Comparison of ENCODE assay signal across 8 cellular contexts in the genomic region with DNA sequence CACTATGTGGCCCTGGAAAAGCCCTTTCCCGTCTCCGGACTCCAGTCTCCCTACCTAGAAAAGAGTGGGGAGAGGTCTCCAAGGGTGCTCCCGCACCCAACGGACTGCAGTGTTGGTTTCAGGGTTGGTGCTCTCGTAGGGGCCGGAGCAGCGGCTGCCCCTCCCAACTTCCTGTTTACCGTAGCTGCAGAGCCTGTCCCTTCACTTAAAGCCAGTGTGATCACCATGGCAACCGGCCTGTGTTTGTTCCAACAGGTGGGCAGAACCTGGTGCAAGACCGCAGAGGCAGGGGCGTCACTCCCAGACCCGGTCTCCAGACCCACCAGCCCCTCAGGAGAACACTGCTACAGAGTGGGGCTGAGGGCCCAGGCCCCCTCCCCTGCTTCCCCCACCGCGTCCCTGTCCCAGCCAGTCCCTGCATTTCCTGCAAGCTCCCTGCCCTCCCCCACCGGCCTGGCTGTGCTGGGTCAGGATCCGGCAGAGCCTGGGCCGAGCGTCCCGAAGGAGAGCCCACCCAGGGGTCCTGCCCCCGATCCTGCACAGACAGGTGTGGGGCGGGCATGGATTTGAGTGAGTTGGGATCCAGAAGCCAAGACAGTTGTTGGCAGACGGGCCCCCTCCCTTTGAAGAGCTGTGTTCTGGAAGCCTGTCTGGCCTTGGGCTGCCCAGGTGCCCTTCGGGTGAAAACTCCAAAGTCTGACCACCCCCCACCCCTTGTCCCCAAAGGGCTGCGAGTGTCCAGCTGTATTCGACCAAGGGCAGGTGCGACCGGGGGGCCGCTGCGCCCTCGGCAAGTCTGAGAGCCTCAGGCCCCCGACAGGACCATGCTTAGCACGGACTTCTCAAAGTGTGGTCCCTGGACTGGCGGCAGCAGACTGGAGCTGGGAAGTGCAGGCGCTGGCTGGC. TPM values are rescaled to one million over a fixed set of nuclear protein-coding genes. Genes with fewer than 3 reads are reported as not detected.
DNase-seq lines count a peak whose midpoint lies in the region; ATAC-seq and TF ChIP-seq lines count a peak whose summit lies in the region.

No MANE protein-coding gene starts in this region.

- peaks cover 48% of the 10 kb centered on the region for H3K27me3 ChIP-seq in HUES48 (ENCODE audit: control insufficient read depth, insufficient read depth, low read length)
- peaks cover 0 to 54% (median 31%) of the 10 kb centered on the region in 45 donors for H3K27me3 ChIP-seq in dorsolateral prefrontal cortex
- peaks cover 42% of the 10 kb centered on the region for H3K27me3 ChIP-seq in lower lobe of right lung (ENCODE audit: low read depth)
- peaks cover 55% of the 10 kb centered on the region for H3K27me3 ChIP-seq in upper lobe of right lung

- H3K4me3 ChIP-seq in HUES48 (ENCODE audit: low read depth, low read length), result peak overlapping the region; percentile 54
- peak overlapping the region in 42 of 59 donors; percentile 2 to 70 (median 23) for H3K4me3 ChIP-seq in dorsolateral prefrontal cortex
- H3K4me3 ChIP-seq in lower lobe of right lung, result peak overlapping the region; percentile 54
- H3K4me3 ChIP-seq in upper lobe of right lung, result peak overlapping the region; percentile 36

- H3K27ac Mint-ChIP-seq in activated CD4-positive, alpha-beta T cell treated with anti-CD3 and anti-CD28 coated beads for 36 hours, result no peak overlapping the region

- peaks cover 15% of the 10 kb centered on the region for H3K4me1 Mint-ChIP-seq in activated CD4-positive, alpha-beta T cell treated with anti-CD3 and anti-CD28 coated beads for 36 hours

- no peak overlapping the region for H3K4me3 Mint-ChIP-seq in activated CD4-positive, alpha-beta T cell treated with anti-CD3 and anti-CD28 coated beads for 36 hours

- POLR2A ChIA-PET in activated CD4-positive, alpha-beta T cell treated with anti-CD3 and anti-CD28 coated beads for 36 hours (lab: Charles Lee), result interaction anchor here (0.8 kb wide), 1 partner anchor 20 kb away, joined by 3 read pairs; no protein-coding TSS in a partner anchor

- TF ChIP-seq CTCF in dorsolateral prefrontal cortex (IDR thresholded peaks at IDR 0.05 in 54 of 56, conservative IDR thresholded peaks at IDR 0.05 in 2 of 56; ENCODE audit: low read depth in 1 of 56, partially characterized antibody in 56 of 56) (no peak), lower lobe of right lung (IDR thresholded peaks at IDR 0.05) (no peak), upper lobe of right lung (IDR thresholded peaks at IDR 0.05) (no peak)

- no peaks in the 10 kb centered on the region for H3K9me3 ChIP-seq in HUES48 (ENCODE audit: control insufficient read depth, insufficient read depth, low read length)
- H3K9me3 ChIP-seq in lower lobe of right lung, result no peaks in the 10 kb centered on the region
- H3K9me3 ChIP-seq in upper lobe of right lung, result no peaks in the 10 kb centered on the region

- no peak overlapping the region for H3K9ac ChIP-seq in HUES48 (ENCODE audit: low read depth, low read length)

- H3K9me3 Mint-ChIP-seq in activated CD4-positive, alpha-beta T cell treated with anti-CD3 and anti-CD28 coated beads for 36 hours (ENCODE audit: low read depth), result no peaks in the 10 kb centered on the region

- DNase-seq in activated CD4-positive, alpha-beta T cell treated with anti-CD3 and anti-CD28 coated beads for 36 hours, result peak; percentile 58
- no peak for DNase-seq in activated CD4-positive, alpha-beta T cell treated with anti-CD3 and anti-CD28 coated beads, Interleukin-2, amount 50 U/mL, for 4 hours
- DNase-seq in SK-N-DZ (ENCODE audit: low spot score) (peak; percentile 69), dorsolateral prefrontal cortex (peak in 2 of 10 donors; percentile 66 to 68), lower lobe of right lung (peak; percentile 89), upper lobe of right lung (peak; percentile 80), midbrain (lab: John Stamatoyannopoulos, UW) (no peak)

- H3K36me3 Mint-ChIP-seq in activated CD4-positive, alpha-beta T cell treated with anti-CD3 and anti-CD28 coated beads for 36 hours (ENCODE audit: low read depth), result no peaks in the 10 kb centered on the region

- intact Hi-C loops in activated CD4-positive, alpha-beta T cell treated with anti-CD3 and anti-CD28 coated beads for 36 hours (cut with DNase I, micrococcal nuclease), result no loop called here
- intact Hi-C loops in dorsolateral prefrontal cortex (cut with DNase I), result no loop called here
- intact Hi-C loops in lower lobe of right lung (cut with DNase I), result no loop called here
- intact Hi-C loops in upper lobe of right lung (cut with DNase I), result no loop called here

- H3K27me3 Mint-ChIP-seq in activated CD4-positive, alpha-beta T cell treated with anti-CD3 and anti-CD28 coated beads for 36 hours, result peaks cover 23% of the 10 kb centered on the region

- peak; percentile 19 for ATAC-seq in activated CD4-positive, alpha-beta T cell treated with anti-CD3 and anti-CD28 coated beads for 36 hours
- ATAC-seq in lower lobe of right lung, result peak; percentile 75 to 78
- ATAC-seq in upper lobe of right lung, result peak; percentile 55

- H3K27ac ChIP-seq in HUES48 (ENCODE audit: low read depth, low read length), result peak overlapping the region; percentile 88
- H3K27ac ChIP-seq in dorsolateral prefrontal cortex, result peak overlapping the region in 11 of 59 donors; percentile 6 to 76 (median 31)
- peak overlapping the region; percentile 79 for H3K27ac ChIP-seq in lower lobe of right lung
- peak overlapping the region; percentile 58 for H3K27ac ChIP-seq in upper lobe of right lung

- H3K4me1 ChIP-seq in HUES48 (ENCODE audit: control insufficient read depth, insufficient read depth, low read length) (peaks cover 11% of the 10 kb centered on the region; the same call in 1 of the 2 replicates), lower lobe of right lung (peaks cover 34% of the 10 kb centered on the region), upper lobe of right lung (peaks cover 32% of the 10 kb centered on the region)

- CTCF ChIA-PET in activated CD4-positive, alpha-beta T cell treated with anti-CD3 and anti-CD28 coated beads for 36 hours (lab: Charles Lee), result interaction anchor here (0.8 to 1.4 kb wide), 3 partner anchors 14 to 33 kb away, joined by 3 to 6 read pairs (median 3); no protein-coding TSS in a partner anchor

- H3K36me3 ChIP-seq in HUES48 (ENCODE audit: control insufficient read depth, insufficient read depth, low read length), result no peaks in the 10 kb centered on the region
- no peaks in the 10 kb centered on the region for H3K36me3 ChIP-seq in lower lobe of right lung
- no peaks in the 10 kb centered on the region for H3K36me3 ChIP-seq in upper lobe of right lung

RNA-seq across cellular contexts. Expression of a gene that starts 1.5 kb away (rescaled TPM):
- total RNA-seq in activated CD4-positive, alpha-beta T cell treated with anti-CD3 and anti-CD28 coated beads for 36 hours, result 1 to 10 TPM in 1 of 2 experiments, under 1 TPM in 1; 0.57 to 1.0 TPM
- polyA plus RNA-seq in SK-N-DZ (2014; cell fraction: cytosol; rRNA removed), result 0.51 and 1.2 TPM in 2 replicates
- polyA plus RNA-seq in SK-N-DZ (2014; cell fraction: nucleus; rRNA removed), result 7.5 and 9.9 TPM in 2 replicates
- total RNA-seq in dorsolateral prefrontal cortex, result 100 to 1,000 TPM in 100 of 120 experiments, 10 to 100 TPM in 20; 24.1 to 289 (median 137) TPM
- 8.4 TPM for total RNA-seq in lower lobe of right lung
- 3.0 TPM for total RNA-seq in upper lobe of right lung

RNA-seq across cellular contexts. Expression of a gene that starts 19.7 kb away (rescaled TPM):
- total RNA-seq in activated CD4-positive, alpha-beta T cell treated with anti-CD3 and anti-CD28 coated beads for 36 hours, result 10 to 100 TPM; 37.6 to 58.7 TPM
- 104 and 120 TPM in 2 replicates for polyA plus RNA-seq in SK-N-DZ (2014; cell fraction: cytosol; rRNA removed)
- polyA plus RNA-seq in SK-N-DZ (2014; cell fraction: nucleus; rRNA removed), result 72.6 and 86.5 TPM in 2 replicates
- total RNA-seq in dorsolateral prefrontal cortex, result 10 to 100 TPM; 30.3 to 68.2 (median 46.8) TPM
- total RNA-seq in lower lobe of right lung, result 39.5 TPM
- 43.8 TPM for total RNA-seq in upper lobe of right lung

RNA-seq across cellular contexts. Expression of a gene that starts 19.8 kb away (rescaled TPM):
- 10 to 100 TPM; 16.3 to 17.4 TPM for total RNA-seq in activated CD4-positive, alpha-beta T cell treated with anti-CD3 and anti-CD28 coated beads for 36 hours
- 25.5 and 25.8 TPM in 2 replicates for polyA plus RNA-seq in SK-N-DZ (2014; cell fraction: cytosol; rRNA removed)
- polyA plus RNA-seq in SK-N-DZ (2014; cell fraction: nucleus; rRNA removed), result 105 and 130 TPM in 2 replicates
- total RNA-seq in dorsolateral prefrontal cortex (100 to 1,000 TPM in 112 of 120 experiments, 10 to 100 TPM in 8; 85.9 to 151 (median 118) TPM), lower lobe of right lung (89.5 TPM), upper lobe of right lung (82.9 TPM)

RNA-seq across cellular contexts. Expression of a gene that starts 22.5 kb away (rescaled TPM):
- total RNA-seq in activated CD4-positive, alpha-beta T cell treated with anti-CD3 and anti-CD28 coated beads for 36 hours, result 100 to 1,000 TPM; 251 to 358 TPM
- polyA plus RNA-seq in SK-N-DZ (2014; cell fraction: cytosol; rRNA removed), result 102 and 125 TPM in 2 replicates
- 132 and 304 TPM in 2 replicates for polyA plus RNA-seq in SK-N-DZ (2014; cell fraction: nucleus; rRNA removed)
- total RNA-seq in dorsolateral prefrontal cortex, result 100 to 1,000 TPM in 1 of 120 experiments, 10 to 100 TPM in 119; 66.6 to 108 (median 83.6) TPM
- total RNA-seq in lower lobe of right lung, result 93.4 TPM
- total RNA-seq in upper lobe of right lung, result 95.6 TPM

Comparison
In these comparisons a context has a peak if more than half of its experiments do, and no peak if none do; other contexts are left out.
1. DNase-seq: peak in activated CD4-positive, alpha-beta T cell treated with anti-CD3 and anti-CD28 coated beads for 36 hours (single experiment), SK-N-DZ (single experiment), lower lobe of right lung (single experiment) and upper lobe of right lung (single experiment); none in activated CD4-positive, alpha-beta T cell treated with anti-CD3 and anti-CD28 coated beads, Interleukin-2, amount 50 U/mL, for 4 hours (0 of 2) and midbrain (single experiment).
2. ATAC-seq: peak in every context shown above with its lines; median percentile 76 in lower lobe of right lung; 55 in upper lobe of right lung; 19 in activated CD4-positive, alpha-beta T cell treated with anti-CD3 and anti-CD28 coated beads for 36 hours.
3. Peak in every context shown above with its lines, with median percentiles within 50 percentile points of each other: H3K4me3 ChIP-seq.